ENCODE assay signal across 9 cellular contexts in genomic region chr5:55691265-55692105, GRCh38. TPM values are rescaled to one million over a fixed set of nuclear protein-coding genes. Genes with fewer than 3 reads are reported as not detected.
DNase-seq lines count a peak whose midpoint lies in the region; ATAC-seq and TF ChIP-seq lines count a peak whose summit lies in the region.
"Had no signal": no experiment of that assay in that cellular context is flagged by ENCODE, and none has a peak within 500 bp of the region (broad histone marks: within the 10 kb centered on the region; RNA-seq: fewer than 3 reads in every experiment).

No MANE protein-coding gene starts in this region.

- peak overlapping the region; percentile 4 for H3K4me2 ChIP-seq in osteoblast (ENCODE audit: insufficient read depth, low read length)

- no peak overlapping the region for H3K27ac ChIP-seq in osteoblast (ENCODE audit: low read depth, low read length)

- DNase-seq in DMS79 (lab: John Stamatoyannopoulos, UW) (peak; percentile 6), LoVo (ENCODE audit: low spot score) (peak; percentile 68), fibroblast of peridontal ligament (ENCODE audit: extremely low read depth) (peak; percentile 84), osteoblast (ENCODE audit: insufficient read length, low spot score, missing footprints) (peak; percentile 41), OCI-M2 (lab: John Stamatoyannopoulos, UW; ENCODE audit: unreplicated experiment) (no peak), HK-2 (ENCODE audit: unreplicated experiment) (no peak)
- no peak for DNase-seq in NK-92 treated with Interleukin-12 subunit alpha and Interleukin-12 subunit beta, amount 100 ng/mL, for 24 hours (lab: John Stamatoyannopoulos, UW)

- no peaks in the 10 kb centered on the region for H3K36me3 ChIP-seq in osteoblast (ENCODE audit: insufficient read depth, low read length)

- H3K27me3 ChIP-seq in osteoblast (ENCODE audit: insufficient read depth, low read length), result no peaks in the 10 kb centered on the region

- no peaks in the 10 kb centered on the region for H3K79me2 ChIP-seq in osteoblast (ENCODE audit: insufficient read depth, low read length)

- peak; percentile 58 for TF ChIP-seq CTCF in osteoblast (IDR thresholded peaks at IDR 0.05; ENCODE audit: extremely low read depth, low read depth, low read length)

- H3K9me3 ChIP-seq in osteoblast (ENCODE audit: low read depth, low read length), result no peaks in the 10 kb centered on the region

- H3K4me1 ChIP-seq in osteoblast (ENCODE audit: insufficient read depth, low read length), result no peaks in the 10 kb centered on the region

- H4K20me1 ChIP-seq in osteoblast (ENCODE audit: insufficient read depth, low read length), result no peaks in the 10 kb centered on the region

- H2AFZ ChIP-seq in osteoblast (ENCODE audit: low read length), result no peak overlapping the region

- peak; percentile 79 for ATAC-seq in SK-N-SH treated with all-trans-retinoic acid at 6 μM for 48 hours

- no peak overlapping the region for H3K4me3 ChIP-seq in osteoblast (ENCODE audit: insufficient read depth, low read length)

TF ChIP-seq in SK-N-SH treated with all-trans-retinoic acid at 6 μM for 48 hours, 23 proteins besides CTCF, POLR2A, EP300 and RAD21:
- TF ChIP-seq TOX (CRISPR knock-in tag; IDR thresholded peaks at IDR 0.05; ENCODE audit: borderline replicate concordance), result no peak
- no peak for TF ChIP-seq CREB5 (CRISPR knock-in tag; IDR thresholded peaks at IDR 0.05; ENCODE audit: low read depth)
- no peak for TF ChIP-seq ESRRG (CRISPR knock-in tag; IDR thresholded peaks at IDR 0.05)
- TF ChIP-seq ZNF565 (CRISPR knock-in tag; conservative IDR thresholded peaks at IDR 0.05; ENCODE audit: low read depth), result no peak
- TF ChIP-seq CSDC2 (CRISPR knock-in tag; IDR thresholded peaks at IDR 0.05), result no peak
- no peak for TF ChIP-seq PPARA (CRISPR knock-in tag; IDR thresholded peaks at IDR 0.05; ENCODE audit: borderline replicate concordance)
- no peak for TF ChIP-seq TSHZ2 (CRISPR knock-in tag; IDR thresholded peaks at IDR 0.05)
- TF ChIP-seq ARNTL (CRISPR knock-in tag; IDR thresholded peaks at IDR 0.05; ENCODE audit: borderline replicate concordance, low read depth), result no peak
- no peak for TF ChIP-seq BACH2 (CRISPR knock-in tag; IDR thresholded peaks at IDR 0.05; ENCODE audit: borderline replicate concordance)
- TF ChIP-seq ISL1 (CRISPR knock-in tag; IDR thresholded peaks at IDR 0.05), result no peak
- no peak for TF ChIP-seq RARB (CRISPR knock-in tag; IDR thresholded peaks at IDR 0.05)
- no peak for TF ChIP-seq ZNF8 (CRISPR knock-in tag; IDR thresholded peaks at IDR 0.05)
- TF ChIP-seq GLIS3 (CRISPR knock-in tag; IDR thresholded peaks at IDR 0.05), result no peak
- no peak for TF ChIP-seq OSR1 (CRISPR knock-in tag; IDR thresholded peaks at IDR 0.05)
- TF ChIP-seq ZFP30 (CRISPR knock-in tag; IDR thresholded peaks at IDR 0.05), result no peak
- TF ChIP-seq TCF4 (CRISPR knock-in tag; IDR thresholded peaks at IDR 0.05; ENCODE audit: borderline replicate concordance), result no peak
- TF ChIP-seq PATZ1 (CRISPR knock-in tag; IDR thresholded peaks at IDR 0.05; ENCODE audit: borderline replicate concordance), result no peak
- TF ChIP-seq SNAI2 (CRISPR knock-in tag; IDR thresholded peaks at IDR 0.05), result no peak

RNA-seq across cellular contexts. Expression of gene SLC38A9, which starts 20.6 kb away (rescaled TPM):
- 42.3 and 50.1 TPM in 2 replicates for total RNA-seq in osteoblast

RNA-seq across cellular contexts. Expression of gene DDX4, which starts 46.4 kb away (rescaled TPM):
- total RNA-seq in osteoblast, result under 0.01 TPM in 1 of 2 replicates, not detected in the other
- total RNA-seq: pulmonary artery endothelial cell had no signal

Comparison
In these comparisons a context has a peak if more than half of its experiments do, and no peak if none do; other contexts are left out.
1. DNase-seq: peak in DMS79 (single experiment), LoVo (single experiment), fibroblast of peridontal ligament (single experiment) and osteoblast (single experiment); none in OCI-M2 (single experiment), NK-92 treated with Interleukin-12 subunit alpha and Interleukin-12 subunit beta, amount 100 ng/mL, for 24 hours (single experiment) and HK-2 (single experiment).